ENCODE assay signal across 8 cellular contexts in the genomic region with DNA sequence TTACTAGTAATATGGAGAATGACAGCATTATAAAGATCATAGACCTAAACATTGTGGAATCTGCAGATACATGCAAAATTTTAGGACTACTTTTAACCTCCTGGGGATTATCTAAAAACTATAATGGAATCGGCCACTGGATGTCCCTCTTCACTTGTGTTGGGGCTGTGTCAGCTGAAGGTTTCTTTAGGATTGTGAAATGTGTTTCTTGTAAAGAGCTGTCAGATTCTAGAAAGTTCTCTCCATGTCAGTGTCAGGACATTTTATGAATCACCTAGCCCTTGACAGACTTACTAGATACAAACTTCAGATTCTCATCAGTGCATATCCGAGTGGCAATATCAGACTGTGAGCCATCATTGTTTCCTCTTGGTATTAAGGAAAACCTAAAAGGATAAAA.
DNase-seq lines count a peak whose midpoint lies in the region; ATAC-seq, FAIRE-seq and TF ChIP-seq lines count a peak whose summit lies in the region.

No MANE protein-coding gene starts in this region.

- no peaks in the 10 kb centered on the region for H3K36me3 ChIP-seq in K562 (ENCODE audit: control insufficient read depth, insufficient read depth, low read length)
- H3K36me3 ChIP-seq in mesenchymal stem cell (ENCODE audit: control insufficient read depth in 1 of 2, insufficient read depth in 2 of 2, low read depth in 1 of 2, low read length in 2 of 2): no peaks in the 10 kb centered on the region
- H3K36me3 ChIP-seq in thyroid gland: no peaks in the 10 kb centered on the region
- peaks cover 0 to 16% (median 0%) of the 10 kb centered on the region in 3 donors for H3K36me3 ChIP-seq in tibial nerve

- no TSS peak for BruUV-seq in K562 (replicated peaks; lab: Mats Ljungman, UMichigan)

- H3K4me3 ChIP-seq in K562 (no peak overlapping the region), mesenchymal stem cell (ENCODE audit: insufficient read depth in 1 of 2, low read depth in 1 of 2, low read length in 2 of 2) (no peak overlapping the region), thyroid gland (replicated peaks in 1 of 3) (no peak overlapping the region), tibial nerve (no peak overlapping the region)

- ATAC-seq in K562: no peak
- no peak for ATAC-seq in GM19328 (IDR thresholded peaks at IDR 0.05; ENCODE audit: unreplicated experiment)

- no peak overlapping the region for H3K14ac ChIP-seq in mesenchymal stem cell (ENCODE audit: low read length in 2 of 2)

- no peak for TF ChIP-seq POLR2A in K562 (conservative IDR thresholded peaks at IDR 0.05)
- no peak for TF ChIP-seq POLR2A in thyroid gland (IDR thresholded peaks at IDR 0.05)
- no peak for TF ChIP-seq POLR2A in tibial nerve (IDR thresholded peaks at IDR 0.05)

- no peak overlapping the region for H2BK120ac ChIP-seq in mesenchymal stem cell (ENCODE audit: low read depth, low read length)

- FAIRE-seq in K562 (lab: Jason Lieb, UNC): no peak

- H3K9ac ChIP-seq in K562 (ENCODE audit: insufficient read depth in 1 of 2, low read depth in 2 of 2, low read length in 2 of 2): no peak overlapping the region
- H3K9ac ChIP-seq in mesenchymal stem cell (ENCODE audit: low read length): no peak overlapping the region

- CTCF ChIA-PET in K562 (lab: Yijun Ruan, JAX; ENCODE audit: low intra/inter-chr PET ratio): no interaction called here
- CTCF ChIA-PET in activated CD4-positive, alpha-beta T cell treated with anti-CD3 and anti-CD28 coated beads, Interleukin-2, amount 10 ng/mL, durations not matched to agents 7 days and 5 days (lab: Charles Lee): no interaction called here

- no peak overlapping the region for H3K4me2 ChIP-seq in K562 (ENCODE audit: insufficient read depth, low read length)
- H3K4me2 ChIP-seq in mesenchymal stem cell (ENCODE audit: low read length, poor library complexity, severe bottlenecking): no peak overlapping the region

- no peak overlapping the region for H3K23ac ChIP-seq in mesenchymal stem cell (ENCODE audit: low read length in 2 of 2)

- no peak overlapping the region for H2AK5ac ChIP-seq in mesenchymal stem cell (ENCODE audit: low read length, severe bottlenecking)

- H3K27me3 ChIP-seq in K562 (ENCODE audit: control insufficient read depth in 2 of 2, insufficient read depth in 2 of 2, low read length in 2 of 2) (no peaks in the 10 kb centered on the region), mesenchymal stem cell (ENCODE audit: control insufficient read depth in 1 of 2, insufficient read depth in 1 of 2, low read length in 2 of 2) (no peaks in the 10 kb centered on the region), thyroid gland (no peaks in the 10 kb centered on the region), tibial nerve (no peaks in the 10 kb centered on the region)

- no peaks in the 10 kb centered on the region for H3K79me1 ChIP-seq in mesenchymal stem cell (replicated peaks; ENCODE audit: low read length, poor library complexity, severe bottlenecking)

- no peak overlapping the region for H4K91ac ChIP-seq in mesenchymal stem cell (ENCODE audit: low read length)

- no peak overlapping the region for H3K27ac Mint-ChIP-seq in activated CD4-positive, alpha-beta T cell treated with anti-CD3 and anti-CD28 coated beads, Interleukin-2, amount 10 ng/mL, durations not matched to agents 7 days and 5 days

- H3K79me2 ChIP-seq in K562 (ENCODE audit: control insufficient read depth, insufficient read depth, low read length): no peaks in the 10 kb centered on the region

- H2AFZ ChIP-seq in K562 (ENCODE audit: low read depth, low read length): no peak overlapping the region
- no peak overlapping the region for H2AFZ ChIP-seq in mesenchymal stem cell (ENCODE audit: low read depth, low read length)

- TF ChIP-seq RAD21 in K562 (CRISPR knock-in tag; conservative IDR thresholded peaks at IDR 0.05 in 1 of 2, IDR thresholded peaks at IDR 0.05 in 1 of 2): 0 out of 4 replicates have a peak, but pooled peaks have one; percentile 12 to 14

- no peak for TF ChIP-seq EP300 in K562 (IDR thresholded peaks at IDR 0.05; ENCODE audit: low read length)
- TF ChIP-seq EP300 in tibial nerve (IDR thresholded peaks at IDR 0.05): no peak

- TF ChIP-seq CTCF in K562 (IDR thresholded peaks at IDR 0.05 in 2 of 3, conservative IDR thresholded peaks at IDR 0.05 in 1 of 3; ENCODE audit: insufficient read depth in 2 of 3, low read depth in 1 of 3, low read length in 3 of 3): no peak
- TF ChIP-seq CTCF in thyroid gland (IDR thresholded peaks at IDR 0.05): no peak
- TF ChIP-seq CTCF in tibial nerve (IDR thresholded peaks at IDR 0.05): peak in 1 of 5 experiments; percentile 26

- 4% methylated on average over 2 of the region's 2 CpGs for WGBS in K562 (ENCODE audit: insufficient coverage, low coverage, missing lambda C conversion rate)
- WGBS in mesenchymal stem cell: 81% methylated on average over 2 of the region's 2 CpGs
- 32 to 38% methylated on average over 2 of the region's 2 CpGs for WGBS in thyroid gland, 2 donors
- WGBS in tibial nerve, 2 donors: 13 to 27% methylated on average over 2 of the region's 2 CpGs

- no peak overlapping the region for H2BK5ac ChIP-seq in mesenchymal stem cell (ENCODE audit: low read depth, low read length, poor library complexity, severe bottlenecking)

- H3K9me3 ChIP-seq in K562 (replicated peaks; ENCODE audit: control insufficient read depth, insufficient read depth, low read depth, low read length) (no peaks in the 10 kb centered on the region), mesenchymal stem cell (ENCODE audit: control insufficient read depth, low read length) (peaks cover 2% of the 10 kb centered on the region), thyroid gland (no peaks in the 10 kb centered on the region), tibial nerve (peaks cover 0 to 11% (median 0%) of the 10 kb centered on the region in 4 donors)

- no peak overlapping the region for H2BK15ac ChIP-seq in mesenchymal stem cell (ENCODE audit: low read depth, poor library complexity, severe bottlenecking)

- no peak overlapping the region for H2BK12ac ChIP-seq in mesenchymal stem cell (ENCODE audit: low read length in 2 of 2)

- H3K4me1 ChIP-seq in K562 (replicated peaks in 1 of 2; ENCODE audit: control insufficient read depth in 2 of 2, insufficient read depth in 2 of 2, low read length in 2 of 2) (no peaks in the 10 kb centered on the region), mesenchymal stem cell (ENCODE audit: control insufficient read depth, insufficient read depth, low read depth, low read length) (no peaks in the 10 kb centered on the region), thyroid gland (no peaks in the 10 kb centered on the region), tibial nerve (no peaks in the 10 kb centered on the region)

- in situ Hi-C loops in K562 (cut with MboI): no loop called here

- POLR2A ChIA-PET in K562 (lab: Yijun Ruan, JAX): no interaction called here
- POLR2A ChIA-PET in activated CD4-positive, alpha-beta T cell treated with anti-CD3 and anti-CD28 coated beads, Interleukin-2, amount 10 ng/mL, durations not matched to agents 7 days and 5 days (lab: Charles Lee): no interaction called here

- intact Hi-C loops in K562 (cut with micrococcal nuclease): no loop called here
- intact Hi-C loops in thyroid gland (cut with DNase I): no loop called here

- H3K4me1 Mint-ChIP-seq in activated CD4-positive, alpha-beta T cell treated with anti-CD3 and anti-CD28 coated beads, Interleukin-2, amount 10 ng/mL, durations not matched to agents 7 days and 5 days: no peaks in the 10 kb centered on the region

- H4K8ac ChIP-seq in mesenchymal stem cell (ENCODE audit: low read length): no peak overlapping the region

- no peaks in the 10 kb centered on the region for H4K20me1 ChIP-seq in K562 (replicated peaks; ENCODE audit: control insufficient read depth, insufficient read depth, low read length)

- no peak overlapping the region for H3K4me3 Mint-ChIP-seq in activated CD4-positive, alpha-beta T cell treated with anti-CD3 and anti-CD28 coated beads, Interleukin-2, amount 10 ng/mL, durations not matched to agents 7 days and 5 days

- DNase-seq in DMS53 treated with DMSO at 0.1 percent for 48 hours (lab: John Stamatoyannopoulos, UW; ENCODE audit: unreplicated experiment) (peak; percentile 9), MV-4-11 (lab: John Stamatoyannopoulos, UW) (peak; percentile 31), K562 (ENCODE audit: extremely low read depth in 1 of 4, low spot score in 3 of 4) (peak in 3 of 4 experiments; percentile 0 to 5 (median 3)), mesenchymal stem cell (peak; percentile 46), thyroid gland (no peak), tibial nerve (ENCODE audit: low spot score in 2 of 2) (no peak)
- DNase-seq in activated CD4-positive, alpha-beta T cell treated with anti-CD3 and anti-CD28 coated beads, Interleukin-2, amount 10 ng/mL, durations not matched to agents 7 days and 5 days: no peak

- H3K36me3 Mint-ChIP-seq in activated CD4-positive, alpha-beta T cell treated with anti-CD3 and anti-CD28 coated beads, Interleukin-2, amount 10 ng/mL, durations not matched to agents 7 days and 5 days (ENCODE audit: low read depth): no peaks in the 10 kb centered on the region

- H3K9me1 ChIP-seq in K562 (ENCODE audit: control insufficient read depth, insufficient read depth, low read length): no peaks in the 10 kb centered on the region

- no peaks in the 10 kb centered on the region for H3K9me3 Mint-ChIP-seq in activated CD4-positive, alpha-beta T cell treated with anti-CD3 and anti-CD28 coated beads, Interleukin-2, amount 10 ng/mL, durations not matched to agents 7 days and 5 days

- H3K4ac ChIP-seq in mesenchymal stem cell (ENCODE audit: low read depth in 1 of 2, low read length in 2 of 2): no peak overlapping the region

- H3K27ac ChIP-seq in K562 (ENCODE audit: extremely low read depth, low read depth, low read length) (no peak overlapping the region), mesenchymal stem cell (ENCODE audit: low read length, poor library complexity, severe bottlenecking) (no peak overlapping the region), thyroid gland (no peak overlapping the region), tibial nerve (no peak overlapping the region)

- H3K27me3 Mint-ChIP-seq in activated CD4-positive, alpha-beta T cell treated with anti-CD3 and anti-CD28 coated beads, Interleukin-2, amount 10 ng/mL, durations not matched to agents 7 days and 5 days: no peaks in the 10 kb centered on the region

- no peak overlapping the region for H3K18ac ChIP-seq in mesenchymal stem cell (ENCODE audit: low read depth in 1 of 2, low read length in 2 of 2)

TF ChIP-seq in K562, 482 proteins besides CTCF, POLR2A, EP300 and RAD21:
- TF ChIP-seq CEBPG (CRISPR knock-in tag; IDR thresholded peaks at IDR 0.05) (no peak), CEBPG (tag; conservative IDR thresholded peaks at IDR 0.05 in 1 of 2, IDR thresholded peaks at IDR 0.05 in 1 of 2) (0 out of 4 replicates have a peak, but pooled peaks of 1 of the 2 experiments have one; percentile 15), POLR2G (IDR thresholded peaks at IDR 0.05; ENCODE audit: low read depth, low read length) (no peak)

Comparison
In these comparisons a context has a peak if more than half of its experiments do, and no peak if none do; other contexts are left out.
1. DNase-seq: peak in DMS53 treated with DMSO at 0.1 percent for 48 hours (single experiment), MV-4-11 (single experiment), K562 (3 of 4) and mesenchymal stem cell (single experiment); none in activated CD4-positive, alpha-beta T cell treated with anti-CD3 and anti-CD28 coated beads, Interleukin-2, amount 10 ng/mL, durations not matched to agents 7 days and 5 days (single experiment), thyroid gland (0 of 2) and tibial nerve (0 of 2).